19 cellular contexts compared by ENCODE assay signal in the genomic region with DNA sequence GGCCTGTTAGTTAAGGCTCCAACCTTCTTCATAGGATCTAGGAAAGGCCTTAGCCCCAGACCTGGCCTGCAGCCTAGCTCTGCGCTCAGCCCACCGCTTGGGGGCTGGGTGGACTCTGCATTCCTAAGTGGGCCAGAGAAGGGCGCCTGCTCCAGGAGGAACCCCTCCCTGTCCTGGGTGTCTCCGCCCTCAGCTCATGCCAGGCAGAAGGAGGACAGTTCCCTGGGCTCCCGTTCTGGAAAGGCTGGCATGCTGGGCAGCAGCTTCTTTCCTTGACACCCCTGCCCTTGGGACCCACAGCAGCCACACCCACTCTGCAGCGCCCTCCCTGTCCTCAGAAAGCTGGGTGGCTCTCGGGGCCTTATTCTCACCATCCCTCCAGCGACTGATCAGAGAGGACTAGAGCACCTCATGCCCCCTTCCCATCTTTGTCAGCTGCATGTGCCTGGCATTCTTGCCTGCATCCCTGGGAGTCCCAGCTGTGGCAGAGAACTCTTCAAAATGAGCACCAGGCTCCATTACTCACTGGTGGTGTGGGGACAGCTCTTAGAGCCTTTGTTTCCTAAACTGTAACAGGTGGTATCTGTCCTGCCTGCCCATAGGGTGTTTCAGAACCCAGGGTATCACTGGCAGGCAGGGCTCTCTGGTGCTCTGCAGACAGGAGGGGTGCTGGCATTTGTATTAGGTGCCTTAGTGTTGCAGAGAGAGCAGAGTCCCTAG. TPM values are rescaled to one million over a fixed set of nuclear protein-coding genes. Genes with fewer than 3 reads are reported as not detected.
DNase-seq lines count a peak whose midpoint lies in the region; ATAC-seq and TF ChIP-seq lines count a peak whose summit lies in the region.
"Had no signal": no experiment of that assay in that cellular context is flagged by ENCODE, and none has a peak within 500 bp of the region (broad histone marks: within the 10 kb centered on the region; RNA-seq: fewer than 3 reads in every experiment).

No MANE protein-coding gene starts in this region.

- no peak for TF ChIP-seq POLR2A in testis (IDR thresholded peaks at IDR 0.05)

- TF ChIP-seq RAD21 in neural cell (conservative IDR thresholded peaks at IDR 0.05), result no peak

- ATAC-seq in GM23338 (peak; percentile 40), HG03196 (IDR thresholded peaks at IDR 0.05; ENCODE audit: unreplicated experiment) (no peak), GM19455 (IDR thresholded peaks at IDR 0.05; ENCODE audit: unreplicated experiment) (no peak)

- H3K4me2 ChIP-seq in GM23338 (no peak overlapping the region), neural cell (ENCODE audit: low read length) (no peak overlapping the region)

- peaks cover 3% of the 10 kb centered on the region; the same call in 1 of the 3 replicates for H3K36me3 Mint-ChIP-seq in GM23338 (ENCODE audit: low read depth)
- H3K36me3 Mint-ChIP-seq in dendritic cell treated with granulocyte-macrophage colony-stimulating factor and Interleukin-4, amounts not matched to agents 40 ng/mL and 50 ng/mL, for 4 days (ENCODE audit: low read depth), result peaks cover 100% of the 10 kb centered on the region
- H3K36me3 Mint-ChIP-seq: naive B cell had no signal

- H4K20me1 ChIP-seq in GM23338 (replicated peaks; ENCODE audit: insufficient read depth) (no peaks in the 10 kb centered on the region), neural cell (ENCODE audit: insufficient read depth) (no peaks in the 10 kb centered on the region)

- DNase-seq in GM23338 (ENCODE audit: low spot score) (peak; percentile 37), RPMI8226 (no peak), testis (no peak)
- DNase-seq: activated CD4-positive, CD25-positive, alpha-beta regulatory T cell treated with anti-CD3 and anti-CD28 coated beads, Interleukin-2, amount 50 U/mL, for 72 hours; activated T-cell treated with anti-CD3 and anti-CD28 coated beads, Interleukin-2, amount 50 U/mL, for 24 hours; foreskin melanocyte; Kasumi-1; naive B cell; NCI-H187; NCI-H2227 treated with DMSO at 0.1 percent for 48 hours; NCI-H774; SHP77 treated with DMSO at 0.1 percent for 48 hours; SW 1271 had no signal

- H3K79me2 ChIP-seq in GM23338 (replicated peaks; ENCODE audit: insufficient read depth) (no peaks in the 10 kb centered on the region), neural cell (replicated peaks; ENCODE audit: insufficient read depth, low read length) (no peaks in the 10 kb centered on the region)

- H3K9me2 ChIP-seq in GM23338 (ENCODE audit: insufficient read depth) (no peaks in the 10 kb centered on the region), neural cell (ENCODE audit: insufficient read depth, low read length) (no peaks in the 10 kb centered on the region)

- no peaks in the 10 kb centered on the region for H3K27me3 ChIP-seq in GM23338 (ENCODE audit: insufficient read depth)
- H3K27me3 ChIP-seq in neural cell (ENCODE audit: insufficient read depth, low read depth, low read length), result no peaks in the 10 kb centered on the region
- no peaks in the 10 kb centered on the region for H3K27me3 ChIP-seq in testis

- H3K9ac ChIP-seq in neural cell (ENCODE audit: low read length), result peak overlapping the region; percentile 61

- intact Hi-C loops in dendritic cell treated with granulocyte-macrophage colony-stimulating factor and Interleukin-4, amounts not matched to agents 40 ng/mL and 50 ng/mL, for 4 days (cut with micrococcal nuclease), result loop anchor here (5.0 kb wide), 2 partner anchors 35 to 50 kb away; partner anchors contain the start of gene DAGLA
- intact Hi-C loops in testis (cut with DNase I; ENCODE audit: low total_unique reads), result loop anchor here (5.0 kb wide), 1 partner anchor 50 kb away; the partner anchor contains the start of gene DAGLA

- no peak overlapping the region for H3K27ac ChIP-seq in GM23338 (ENCODE audit: low read depth)
- no peak overlapping the region for H3K27ac ChIP-seq in neural cell (ENCODE audit: low read length)
- peak overlapping the region; percentile 85 for H3K27ac ChIP-seq in temporal lobe (ENCODE audit: low read depth, low read length)
- peak overlapping the region in 1 of 2 donors; percentile 75 for H3K27ac ChIP-seq in testis

- TF ChIP-seq CTCF in GM23338 (conservative IDR thresholded peaks at IDR 0.05; ENCODE audit: low read depth in 2 of 2) (no peak), neural cell (IDR thresholded peaks at IDR 0.05; ENCODE audit: poor library complexity, severe bottlenecking) (no peak), testis (IDR thresholded peaks at IDR 0.05) (no peak)

- no peak overlapping the region for H3K4me3 ChIP-seq in GM23338
- H3K4me3 ChIP-seq in neural cell (ENCODE audit: low read length), result no peak overlapping the region
- no peak overlapping the region for H3K4me3 ChIP-seq in testis
- H3K4me3 ChIP-seq: thoracic aorta had no signal

- H3K36me3 ChIP-seq in GM23338 (ENCODE audit: insufficient read depth) (no peaks in the 10 kb centered on the region), neural cell (ENCODE audit: insufficient read depth, low read length) (no peaks in the 10 kb centered on the region), testis (ENCODE audit: low read depth, missing control alignments) (no peaks in the 10 kb centered on the region)
- H3K36me3 ChIP-seq: thoracic aorta had no signal

- H3K9me3 ChIP-seq in neural cell (ENCODE audit: low read length) (no peaks in the 10 kb centered on the region), testis (no peaks in the 10 kb centered on the region)
- H3K9me3 ChIP-seq: thoracic aorta had no signal

- H3K4me1 Mint-ChIP-seq in GM23338, result no peaks in the 10 kb centered on the region; the same call in 2 of the 3 replicates
- H3K4me1 Mint-ChIP-seq in dendritic cell treated with granulocyte-macrophage colony-stimulating factor and Interleukin-4, amounts not matched to agents 40 ng/mL and 50 ng/mL, for 4 days (ENCODE audit: low read depth), result peaks cover 35% of the 10 kb centered on the region

- H3K9me3 Mint-ChIP-seq in GM23338, result no peaks in the 10 kb centered on the region; the same call in 2 of the 3 replicates
- no peaks in the 10 kb centered on the region for H3K9me3 Mint-ChIP-seq in dendritic cell treated with granulocyte-macrophage colony-stimulating factor and Interleukin-4, amounts not matched to agents 40 ng/mL and 50 ng/mL, for 4 days
- H3K9me3 Mint-ChIP-seq: activated T-cell treated with anti-CD3 and anti-CD28 coated beads, Interleukin-2, amount 50 U/mL, for 24 hours had no signal

- WGBS in testis, 2 donors, result 60 to 68% methylated on average over 1 to 8 of the region's 8 CpGs

- H2AFZ ChIP-seq in GM23338 (no peak overlapping the region), neural cell (ENCODE audit: low read depth, low read length) (no peak overlapping the region)

- H3F3A ChIP-seq in GM23338 (replicated peaks; ENCODE audit: low read depth) (no peaks in the 10 kb centered on the region), neural cell (ENCODE audit: insufficient read depth, low read length, poor library complexity, severe bottlenecking) (no peaks in the 10 kb centered on the region)

- no peak overlapping the region for H3K4me3 Mint-ChIP-seq in GM23338
- no peak overlapping the region for H3K4me3 Mint-ChIP-seq in dendritic cell treated with granulocyte-macrophage colony-stimulating factor and Interleukin-4, amounts not matched to agents 40 ng/mL and 50 ng/mL, for 4 days
- H3K4me3 Mint-ChIP-seq: activated T-cell treated with anti-CD3 and anti-CD28 coated beads, Interleukin-2, amount 50 U/mL, for 24 hours; naive B cell had no signal

- no peak overlapping the region for H3K27ac Mint-ChIP-seq in GM23338
- peak overlapping the region; percentile 81 for H3K27ac Mint-ChIP-seq in dendritic cell treated with granulocyte-macrophage colony-stimulating factor and Interleukin-4, amounts not matched to agents 40 ng/mL and 50 ng/mL, for 4 days
- H3K27ac Mint-ChIP-seq: activated T-cell treated with anti-CD3 and anti-CD28 coated beads, Interleukin-2, amount 50 U/mL, for 24 hours had no signal

- TF ChIP-seq EP300 in neural cell (conservative IDR thresholded peaks at IDR 0.05; ENCODE audit: poor library complexity, severe bottlenecking), result no peak

- H3K4me1 ChIP-seq in GM23338 (ENCODE audit: insufficient read depth) (no peaks in the 10 kb centered on the region), testis (peaks cover 36% of the 10 kb centered on the region)

- H3K27me3 Mint-ChIP-seq in GM23338 (ENCODE audit: insufficient read depth, low read depth, poor library complexity), result peaks cover 12% of the 10 kb centered on the region
- no peaks in the 10 kb centered on the region for H3K27me3 Mint-ChIP-seq in dendritic cell treated with granulocyte-macrophage colony-stimulating factor and Interleukin-4, amounts not matched to agents 40 ng/mL and 50 ng/mL, for 4 days
- H3K27me3 Mint-ChIP-seq: activated T-cell treated with anti-CD3 and anti-CD28 coated beads, Interleukin-2, amount 50 U/mL, for 24 hours had no signal

TF ChIP-seq in neural cell, 6 proteins besides CTCF, POLR2A, EP300 and RAD21 (continues in another document):
- TF ChIP-seq SMC3 (conservative IDR thresholded peaks at IDR 0.05; ENCODE audit: poor library complexity) (no peak), MXI1 (conservative IDR thresholded peaks at IDR 0.05; ENCODE audit: poor library complexity, severe bottlenecking) (no peak), POLR2AphosphoS5 (IDR thresholded peaks at IDR 0.05) (no peak), EZH2 (IDR thresholded peaks at IDR 0.05; ENCODE audit: borderline replicate concordance, insufficient read depth, low read length, poor library complexity, severe bottlenecking) (no peak)

RNA-seq across cellular contexts. Expression of gene MYRF, which starts 20.3 kb away (rescaled TPM):
- total RNA-seq in GM23338 (2014; rRNA removed; shearing (Covaris generic)), result 5.0 and 5.5 TPM in 2 replicates
- polyA plus RNA-seq in GM23338 (2016; fragmentation: Nextera tagmentation; extraction: Ambion mirVana) (1.9 and 2.2 TPM in 2 replicates), neural cell (0.16 and 0.86 TPM in 2 replicates), testis (ENCODE audit: insufficient read depth, low read depth, low replicate concordance) (15.2 TPM)
- 0.46 TPM in 1 of 2 replicates, not detected in the other for polyA minus RNA-seq in neural cell
- total RNA-seq in temporal lobe (1.2 TPM), testis (10 to 100 TPM in 1 of 2 donors, 1 to 10 TPM in 1; 9.2 to 10.7 TPM)

RNA-seq across cellular contexts. Expression of gene DAGLA, which starts 51.9 kb away (rescaled TPM):
- total RNA-seq in GM23338 (2014; rRNA removed; shearing (Covaris generic)), result 1.3 and 2.5 TPM in 2 replicates
- polyA plus RNA-seq in GM23338 (2016; fragmentation: Nextera tagmentation; extraction: Ambion mirVana) (0.52 and 0.55 TPM in 2 replicates), neural cell (4.5 and 5.7 TPM in 2 replicates), testis (ENCODE audit: insufficient read depth, low read depth, low replicate concordance) (5.1 TPM)
- polyA minus RNA-seq in neural cell, result 9.7 and 12.4 TPM in 2 replicates
- total RNA-seq in temporal lobe (7.4 TPM), testis (1 to 10 TPM; 7.1 to 8.3 TPM)
